Comparison of ENCODE assay signal across 14 cellular contexts in the genomic region with DNA sequence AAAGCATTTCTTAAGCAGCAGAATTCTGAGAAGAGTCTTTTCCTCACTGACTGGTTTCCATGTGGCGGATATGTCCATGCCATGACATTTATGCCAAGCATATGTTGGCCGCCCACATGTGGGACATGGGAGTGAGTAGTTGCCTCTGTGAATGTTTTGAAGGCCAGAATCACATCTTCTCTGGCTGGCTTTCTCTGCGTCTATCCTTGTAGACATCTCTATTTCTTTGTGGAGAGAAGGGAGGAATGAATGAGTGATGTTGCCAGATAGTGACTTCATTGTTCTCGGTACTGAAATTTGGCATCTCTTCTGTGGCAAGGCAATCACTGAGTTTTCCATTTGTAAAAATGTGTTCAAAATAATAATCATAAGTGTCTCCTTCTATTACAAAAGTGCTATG.
A peak's percentile ranks its signal among the peaks of the same experiment; 100 is the strongest.
DNase-seq lines count a peak whose midpoint lies in the region; ATAC-seq and TF ChIP-seq lines count a peak whose summit lies in the region.
"Had no signal": no experiment of that assay in that cellular context is flagged by ENCODE, and none has a peak within 500 bp of the region (broad histone marks: within the 10 kb centered on the region; RNA-seq: fewer than 3 reads in every experiment).

No MANE protein-coding gene starts in this region.

- H4K5ac ChIP-seq in mesendoderm (ENCODE audit: low read length): no peak overlapping the region

- no peak overlapping the region for H4K8ac ChIP-seq in mesendoderm (ENCODE audit: low read depth, low read length)

- TF ChIP-seq POLR2A in gastroesophageal sphincter (IDR thresholded peaks at IDR 0.05): no peak
- no peak for TF ChIP-seq POLR2A in breast epithelium (IDR thresholded peaks at IDR 0.05)

- no peaks in the 10 kb centered on the region for H3K79me2 ChIP-seq in mesendoderm (ENCODE audit: control insufficient read depth, insufficient read depth, low read length)

- no peaks in the 10 kb centered on the region for H3K36me3 ChIP-seq in gastroesophageal sphincter
- H3K36me3 ChIP-seq in mesendoderm (ENCODE audit: control insufficient read depth, insufficient read depth, low read length): no peaks in the 10 kb centered on the region
- no peaks in the 10 kb centered on the region for H3K36me3 ChIP-seq in breast epithelium
- H3K36me3 ChIP-seq: BE2C had no signal

- H3K27ac Mint-ChIP-seq in nephron: peak overlapping the region in 2 of 3 experiments; percentile 24 to 69
- H3K27ac Mint-ChIP-seq: CD8-positive, alpha-beta memory T cell; HFFc6 had no signal

- ATAC-seq in gastroesophageal sphincter (peak; percentile 20), left cardiac atrium (peak in 1 of 2 donors; percentile 75)
- ATAC-seq: A549 had no signal

- no peaks in the 10 kb centered on the region for H3K79me1 ChIP-seq in mesendoderm (ENCODE audit: low read length)

- peaks cover 37% of the 10 kb centered on the region for H3K4me1 Mint-ChIP-seq in nephron
- H3K4me1 Mint-ChIP-seq: CD8-positive, alpha-beta memory T cell had no signal

- DNase-seq in left cardiac atrium (peak; percentile 32), mesendoderm (no peak), breast epithelium (ENCODE audit: low spot score in 2 of 2) (no peak), HK-2 (ENCODE audit: unreplicated experiment) (no peak)
- DNase-seq: BE2C; Caco-2; CD8-positive, alpha-beta memory T cell; DMS53; HCEC 1CT; HFFc6 had no signal

- H3K27me3 ChIP-seq in gastroesophageal sphincter (no peaks in the 10 kb centered on the region), mesendoderm (ENCODE audit: insufficient read depth, low read length, poor library complexity) (no peaks in the 10 kb centered on the region), breast epithelium (no peaks in the 10 kb centered on the region)
- H3K27me3 ChIP-seq: BE2C had no signal

- H3K9me3 ChIP-seq in gastroesophageal sphincter (no peaks in the 10 kb centered on the region), breast epithelium (no peaks in the 10 kb centered on the region)
- H3K9me3 ChIP-seq: A549, BE2C, Caco-2 had no signal

- H2BK15ac ChIP-seq in mesendoderm (replicated peaks; ENCODE audit: low read depth): no peak overlapping the region

- H2AK5ac ChIP-seq in mesendoderm (ENCODE audit: low read length): no peak overlapping the region

- no peak overlapping the region for H3K4me3 Mint-ChIP-seq in nephron
- H3K4me3 Mint-ChIP-seq: CD8-positive, alpha-beta memory T cell; HFFc6 had no signal

- H3K27me3 Mint-ChIP-seq in nephron (ENCODE audit: low read depth): no peaks in the 10 kb centered on the region

- H3K27ac ChIP-seq in gastroesophageal sphincter: peak overlapping the region in 1 of 4 donors; percentile 35
- H3K27ac ChIP-seq in mesendoderm (ENCODE audit: low read depth, low read length): no peak overlapping the region
- H3K27ac ChIP-seq in breast epithelium: no peak overlapping the region
- H3K27ac ChIP-seq: A549, C4-2B had no signal

- H3K4me1 ChIP-seq in gastroesophageal sphincter (peaks cover 0 to 5% (median 0%) of the 10 kb centered on the region in 3 donors), mesendoderm (ENCODE audit: control insufficient read depth, low read depth, low read length) (peaks cover 4% of the 10 kb centered on the region), breast epithelium (no peaks in the 10 kb centered on the region)
- H3K4me1 ChIP-seq: A549, BE2C had no signal

- no peak overlapping the region for H2BK5ac ChIP-seq in mesendoderm (ENCODE audit: low read length)

- H3K56ac ChIP-seq in mesendoderm (ENCODE audit: low read length): no peak overlapping the region

- no peak overlapping the region for H3K4me2 ChIP-seq in mesendoderm (ENCODE audit: low read length)
- H3K4me2 ChIP-seq: A549 had no signal

- H3K4me3 ChIP-seq in gastroesophageal sphincter: no peak overlapping the region
- no peak overlapping the region for H3K4me3 ChIP-seq in mesendoderm (ENCODE audit: low read length)
- no peak overlapping the region for H3K4me3 ChIP-seq in breast epithelium
- H3K4me3 ChIP-seq: A549 had no signal

- no peak overlapping the region for H3K9ac ChIP-seq in mesendoderm (ENCODE audit: low read length)

- H3K4ac ChIP-seq in mesendoderm (ENCODE audit: low read depth, low read length): no peak overlapping the region

- WGBS in gastroesophageal sphincter (ENCODE audit: low coverage in 1 of 2), 2 donors: 67 to 77% methylated on average over 3 to 4 of the region's 4 CpGs
- WGBS in mesendoderm (ENCODE audit: extremely low coverage, insufficient coverage, low lambda C conversion rate): no CpG with 5 or more reads among the region's 4 CpGs

- H3K18ac ChIP-seq in mesendoderm (ENCODE audit: low read length): no peak overlapping the region

- TF ChIP-seq EP300 in gastroesophageal sphincter (IDR thresholded peaks at IDR 0.05): no peak

- no peaks in the 10 kb centered on the region for H3K9me3 Mint-ChIP-seq in nephron
- H3K9me3 Mint-ChIP-seq: CD8-positive, alpha-beta memory T cell had no signal

- TF ChIP-seq CTCF in gastroesophageal sphincter (IDR thresholded peaks at IDR 0.05) (no peak), nephron (IDR thresholded peaks at IDR 0.05; ENCODE audit: unreplicated experiment in 3 of 3) (no peak), breast epithelium (IDR thresholded peaks at IDR 0.05) (no peak)

- H3K36me3 Mint-ChIP-seq in nephron (ENCODE audit: low read depth): no peaks in the 10 kb centered on the region
- H3K36me3 Mint-ChIP-seq: CD8-positive, alpha-beta memory T cell had no signal

- intact Hi-C loops in left cardiac atrium (cut with DNase I) (no loop called here), breast epithelium (cut with DNase I; ENCODE audit: low total_unique reads) (no loop called here)

- H3K23ac ChIP-seq in mesendoderm (ENCODE audit: low read length): no peak overlapping the region

- H2BK120ac ChIP-seq in mesendoderm (ENCODE audit: low read depth, low read length): no peak overlapping the region
